In the genomic region with DNA sequence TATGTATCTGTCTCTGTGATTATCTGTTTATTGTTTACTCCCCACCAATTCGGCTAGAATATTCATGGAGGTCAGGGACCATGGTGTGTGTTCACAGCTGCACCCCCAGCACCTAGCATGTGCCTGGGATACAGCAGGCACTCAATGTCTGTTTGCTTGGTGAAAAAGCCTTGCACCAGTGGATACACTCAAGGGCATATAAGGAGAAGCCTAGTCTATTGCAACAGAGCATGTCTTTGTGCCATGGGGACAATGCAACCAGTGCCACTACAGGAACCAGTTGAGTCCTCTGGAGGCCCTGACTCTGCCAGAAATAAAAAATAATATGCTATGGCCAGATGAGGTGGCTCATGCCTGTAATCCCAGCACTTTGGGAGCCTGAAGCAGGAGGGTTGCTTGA, we compare ENCODE assay signal across 1 cellular context.
TF ChIP-seq lines count a peak whose summit lies in the region.

No MANE protein-coding gene starts in this region.

TF ChIP-seq in HepG2, 621 proteins besides CTCF, POLR2A, EP300 and RAD21 (continued from another document):
- TF ChIP-seq, protein P1, sequence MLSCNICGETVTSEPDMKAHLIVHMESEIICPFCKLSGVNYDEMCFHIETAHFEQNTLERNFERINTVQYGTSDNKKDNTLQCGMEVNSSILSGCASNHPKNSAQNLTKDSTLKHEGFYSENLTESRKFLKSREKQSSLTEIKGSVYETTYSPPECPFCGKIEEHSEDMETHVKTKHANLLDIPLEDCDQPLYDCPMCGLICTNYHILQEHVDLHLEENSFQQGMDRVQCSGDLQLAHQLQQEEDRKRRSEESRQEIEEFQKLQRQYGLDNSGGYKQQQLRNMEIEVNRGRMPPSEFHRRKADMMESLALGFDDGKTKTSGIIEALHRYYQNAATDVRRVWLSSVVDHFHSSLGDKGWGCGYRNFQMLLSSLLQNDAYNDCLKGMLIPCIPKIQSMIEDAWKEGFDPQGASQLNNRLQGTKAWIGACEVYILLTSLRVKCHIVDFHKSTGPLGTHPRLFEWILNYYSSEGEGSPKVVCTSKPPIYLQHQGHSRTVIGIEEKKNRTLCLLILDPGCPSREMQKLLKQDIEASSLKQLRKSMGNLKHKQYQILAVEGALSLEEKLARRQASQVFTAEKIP (CRISPR knock-in tag; IDR thresholded peaks at IDR 0.05; ENCODE audit: borderline replicate concordance), result no peak
- peak; percentile 76; the same call in 1 of the 2 replicates for TF ChIP-seq ZKSCAN8 (CRISPR knock-in tag; IDR thresholded peaks at IDR 0.05; ENCODE audit: borderline replicate concordance)
- no peak for TF ChIP-seq GTF2F1 (IDR thresholded peaks at IDR 0.05; ENCODE audit: low read length)
- no peak for TF ChIP-seq ZNF253 (CRISPR knock-in tag; IDR thresholded peaks at IDR 0.05; ENCODE audit: borderline replicate concordance)
- TF ChIP-seq, protein P2, sequence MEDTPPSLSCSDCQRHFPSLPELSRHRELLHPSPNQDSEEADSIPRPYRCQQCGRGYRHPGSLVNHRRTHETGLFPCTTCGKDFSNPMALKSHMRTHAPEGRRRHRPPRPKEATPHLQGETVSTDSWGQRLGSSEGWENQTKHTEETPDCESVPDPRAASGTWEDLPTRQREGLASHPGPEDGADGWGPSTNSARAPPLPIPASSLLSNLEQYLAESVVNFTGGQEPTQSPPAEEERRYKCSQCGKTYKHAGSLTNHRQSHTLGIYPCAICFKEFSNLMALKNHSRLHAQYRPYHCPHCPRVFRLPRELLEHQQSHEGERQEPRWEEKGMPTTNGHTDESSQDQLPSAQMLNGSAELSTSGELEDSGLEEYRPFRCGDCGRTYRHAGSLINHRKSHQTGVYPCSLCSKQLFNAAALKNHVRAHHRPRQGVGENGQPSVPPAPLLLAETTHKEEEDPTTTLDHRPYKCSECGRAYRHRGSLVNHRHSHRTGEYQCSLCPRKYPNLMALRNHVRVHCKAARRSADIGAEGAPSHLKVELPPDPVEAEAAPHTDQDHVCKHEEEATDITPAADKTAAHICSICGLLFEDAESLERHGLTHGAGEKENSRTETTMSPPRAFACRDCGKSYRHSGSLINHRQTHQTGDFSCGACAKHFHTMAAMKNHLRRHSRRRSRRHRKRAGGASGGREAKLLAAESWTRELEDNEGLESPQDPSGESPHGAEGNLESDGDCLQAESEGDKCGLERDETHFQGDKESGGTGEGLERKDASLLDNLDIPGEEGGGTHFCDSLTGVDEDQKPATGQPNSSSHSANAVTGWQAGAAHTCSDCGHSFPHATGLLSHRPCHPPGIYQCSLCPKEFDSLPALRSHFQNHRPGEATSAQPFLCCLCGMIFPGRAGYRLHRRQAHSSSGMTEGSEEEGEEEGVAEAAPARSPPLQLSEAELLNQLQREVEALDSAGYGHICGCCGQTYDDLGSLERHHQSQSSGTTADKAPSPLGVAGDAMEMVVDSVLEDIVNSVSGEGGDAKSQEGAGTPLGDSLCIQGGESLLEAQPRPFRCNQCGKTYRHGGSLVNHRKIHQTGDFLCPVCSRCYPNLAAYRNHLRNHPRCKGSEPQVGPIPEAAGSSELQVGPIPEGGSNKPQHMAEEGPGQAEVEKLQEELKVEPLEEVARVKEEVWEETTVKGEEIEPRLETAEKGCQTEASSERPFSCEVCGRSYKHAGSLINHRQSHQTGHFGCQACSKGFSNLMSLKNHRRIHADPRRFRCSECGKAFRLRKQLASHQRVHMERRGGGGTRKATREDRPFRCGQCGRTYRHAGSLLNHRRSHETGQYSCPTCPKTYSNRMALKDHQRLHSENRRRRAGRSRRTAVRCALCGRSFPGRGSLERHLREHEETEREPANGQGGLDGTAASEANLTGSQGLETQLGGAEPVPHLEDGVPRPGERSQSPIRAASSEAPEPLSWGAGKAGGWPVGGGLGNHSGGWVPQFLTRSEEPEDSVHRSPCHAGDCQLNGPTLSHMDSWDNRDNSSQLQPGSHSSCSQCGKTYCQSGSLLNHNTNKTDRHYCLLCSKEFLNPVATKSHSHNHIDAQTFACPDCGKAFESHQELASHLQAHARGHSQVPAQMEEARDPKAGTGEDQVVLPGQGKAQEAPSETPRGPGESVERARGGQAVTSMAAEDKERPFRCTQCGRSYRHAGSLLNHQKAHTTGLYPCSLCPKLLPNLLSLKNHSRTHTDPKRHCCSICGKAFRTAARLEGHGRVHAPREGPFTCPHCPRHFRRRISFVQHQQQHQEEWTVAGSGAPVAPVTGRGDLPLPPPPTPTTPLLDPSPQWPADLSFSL (CRISPR knock-in tag; IDR thresholded peaks at IDR 0.05), result no peak
- no peak for TF ChIP-seq ZNF430 (CRISPR knock-in tag; IDR thresholded peaks at IDR 0.05)
- TF ChIP-seq RNF219 (CRISPR knock-in tag; IDR thresholded peaks at IDR 0.05), result no peak
- no peak for TF ChIP-seq ZNF768 (CRISPR knock-in tag; IDR thresholded peaks at IDR 0.05)
- TF ChIP-seq ZNF460 (CRISPR knock-in tag; IDR thresholded peaks at IDR 0.05; ENCODE audit: borderline replicate concordance), result no peak
- no peak for TF ChIP-seq ZBTB7A (CRISPR knock-in tag; IDR thresholded peaks at IDR 0.05)
- TF ChIP-seq ZKSCAN1 (IDR thresholded peaks at IDR 0.05; ENCODE audit: low read length), result no peak
- TF ChIP-seq, protein P3, sequence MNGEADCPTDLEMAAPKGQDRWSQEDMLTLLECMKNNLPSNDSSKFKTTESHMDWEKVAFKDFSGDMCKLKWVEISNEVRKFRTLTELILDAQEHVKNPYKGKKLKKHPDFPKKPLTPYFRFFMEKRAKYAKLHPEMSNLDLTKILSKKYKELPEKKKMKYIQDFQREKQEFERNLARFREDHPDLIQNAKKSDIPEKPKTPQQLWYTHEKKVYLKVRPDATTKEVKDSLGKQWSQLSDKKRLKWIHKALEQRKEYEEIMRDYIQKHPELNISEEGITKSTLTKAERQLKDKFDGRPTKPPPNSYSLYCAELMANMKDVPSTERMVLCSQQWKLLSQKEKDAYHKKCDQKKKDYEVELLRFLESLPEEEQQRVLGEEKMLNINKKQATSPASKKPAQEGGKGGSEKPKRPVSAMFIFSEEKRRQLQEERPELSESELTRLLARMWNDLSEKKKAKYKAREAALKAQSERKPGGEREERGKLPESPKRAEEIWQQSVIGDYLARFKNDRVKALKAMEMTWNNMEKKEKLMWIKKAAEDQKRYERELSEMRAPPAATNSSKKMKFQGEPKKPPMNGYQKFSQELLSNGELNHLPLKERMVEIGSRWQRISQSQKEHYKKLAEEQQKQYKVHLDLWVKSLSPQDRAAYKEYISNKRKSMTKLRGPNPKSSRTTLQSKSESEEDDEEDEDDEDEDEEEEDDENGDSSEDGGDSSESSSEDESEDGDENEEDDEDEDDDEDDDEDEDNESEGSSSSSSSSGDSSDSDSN (CRISPR knock-in tag; IDR thresholded peaks at IDR 0.05), result no peak
